ENCODE assay signal across 14 cellular contexts in genomic region chr2:105394951-105395611, GRCh38. TPM values are rescaled to one million over a fixed set of nuclear protein-coding genes. Genes with fewer than 3 reads are reported as not detected.
A peak's percentile ranks its signal among the peaks of the same experiment; 100 is the strongest.
DNase-seq lines count a peak whose midpoint lies in the region; ATAC-seq and TF ChIP-seq lines count a peak whose summit lies in the region.
"Had no signal": no experiment of that assay in that cellular context is flagged by ENCODE, and none has a peak within 500 bp of the region (broad histone marks: within the 10 kb centered on the region; RNA-seq: fewer than 3 reads in every experiment).

No MANE protein-coding gene starts in this region.

- in situ Hi-C loops in Panc1 (cut with HindIII; ENCODE audit: low pct_unique_long_range_greater_than_20kb, low sequenced_read_pairs), result no loop called here

- WGBS in smooth muscle cell (ENCODE audit: low lambda C conversion rate), result 81% methylated on average over 12 of the region's 12 CpGs

- no peak overlapping the region for H3K9ac ChIP-seq in smooth muscle cell (ENCODE audit: low read depth)
- H3K9ac ChIP-seq in MM.1S (ENCODE audit: low read length), result no peak overlapping the region

- H3K27me3 ChIP-seq in Panc1 (ENCODE audit: control insufficient read depth, insufficient read depth, low read length), result no peaks in the 10 kb centered on the region
- no peaks in the 10 kb centered on the region for H3K27me3 ChIP-seq in breast epithelium
- no peaks in the 10 kb centered on the region for H3K27me3 ChIP-seq in right atrium auricular region
- no peaks in the 10 kb centered on the region for H3K27me3 ChIP-seq in smooth muscle cell (ENCODE audit: low read depth)
- no peaks in the 10 kb centered on the region for H3K27me3 ChIP-seq in MM.1S (replicated peaks; ENCODE audit: insufficient read depth, low read length)
- peaks cover 21% of the 10 kb centered on the region for H3K27me3 ChIP-seq in GM23338 (ENCODE audit: insufficient read depth)

- H3K4me3 Mint-ChIP-seq in GM23338, result no peak overlapping the region
- H3K4me3 Mint-ChIP-seq: activated CD8-positive, alpha-beta memory T cell treated with anti-CD3 and anti-CD28 coated beads, Interleukin-2, amount 10 ng/mL, durations not matched to agents 7 days and 5 days; activated naive CD8-positive, alpha-beta T cell had no signal

- CTCF ChIA-PET in Panc1 (lab: Charles Lee), result interaction anchor here (1.5 kb wide), 1 partner anchor 124 kb away, joined by 4 read pairs; no protein-coding TSS in a partner anchor

- peaks cover 20% of the 10 kb centered on the region for H3K27me3 Mint-ChIP-seq in GM23338 (ENCODE audit: insufficient read depth, low read depth, poor library complexity)

- no peak for DNase-seq in Panc1 (ENCODE audit: low read depth, low spot score)
- DNase-seq in breast epithelium (ENCODE audit: low spot score in 2 of 2), result no peak
- peak; percentile 56 for DNase-seq in right atrium auricular region (ENCODE audit: low spot score)
- DNase-seq in smooth muscle cell (lab: John Stamatoyannopoulos, UW; ENCODE audit: unreplicated experiment), result no peak
- no peak for DNase-seq in MM.1S
- no peak for DNase-seq in NCI-H774 (lab: John Stamatoyannopoulos, UW)
- DNase-seq in GM23338 (ENCODE audit: low spot score), result no peak
- DNase-seq: activated CD8-positive, alpha-beta memory T cell treated with anti-CD3 and anti-CD28 coated beads, Interleukin-2, amount 10 ng/mL, durations not matched to agents 7 days and 5 days; KBM-7; NCI-H146; NCI-H524 treated with DMSO at 0.1 percent for 48 hours; RPMI8226 had no signal

- H3K4me1 ChIP-seq in Panc1 (ENCODE audit: control insufficient read depth, insufficient read depth, low read length), result peaks cover 75% of the 10 kb centered on the region
- peaks cover 3 to 8% of the 10 kb centered on the region in 2 donors for H3K4me1 ChIP-seq in breast epithelium
- peaks cover 0 to 33% of the 10 kb centered on the region in 2 donors for H3K4me1 ChIP-seq in right atrium auricular region
- H3K4me1 ChIP-seq in smooth muscle cell (ENCODE audit: low read depth), result peaks cover 18% of the 10 kb centered on the region
- peaks cover 3% of the 10 kb centered on the region; the same call in 1 of the 2 replicates for H3K4me1 ChIP-seq in MM.1S (ENCODE audit: low read length)
- peaks cover 5% of the 10 kb centered on the region; the same call in 1 of the 2 replicates for H3K4me1 ChIP-seq in GM23338 (ENCODE audit: insufficient read depth)

- H3K27ac Mint-ChIP-seq in GM23338, result no peak overlapping the region
- H3K27ac Mint-ChIP-seq: activated CD8-positive, alpha-beta memory T cell treated with anti-CD3 and anti-CD28 coated beads, Interleukin-2, amount 10 ng/mL, durations not matched to agents 7 days and 5 days; activated naive CD8-positive, alpha-beta T cell had no signal

- H3F3A ChIP-seq in smooth muscle cell (ENCODE audit: low read depth) (peaks cover 7% of the 10 kb centered on the region), MM.1S (ENCODE audit: insufficient read depth, low read length) (no peaks in the 10 kb centered on the region), GM23338 (replicated peaks; ENCODE audit: low read depth) (peaks cover 4% of the 10 kb centered on the region; the same call in 1 of the 2 replicates)

- TF ChIP-seq POLR2A in breast epithelium (IDR thresholded peaks at IDR 0.05), result no peak

- peaks cover 20% of the 10 kb centered on the region; the same call in 2 of the 3 replicates for H3K36me3 Mint-ChIP-seq in GM23338 (ENCODE audit: low read depth)
- H3K36me3 Mint-ChIP-seq: activated CD8-positive, alpha-beta memory T cell treated with anti-CD3 and anti-CD28 coated beads, Interleukin-2, amount 10 ng/mL, durations not matched to agents 7 days and 5 days; activated naive CD8-positive, alpha-beta T cell had no signal

- BruUV-seq in Panc1 (replicated peaks; lab: Mats Ljungman, UMichigan), result no TSS peak

- H4K20me1 ChIP-seq in smooth muscle cell (ENCODE audit: low read depth), result peaks cover 66% of the 10 kb centered on the region
- no peaks in the 10 kb centered on the region for H4K20me1 ChIP-seq in MM.1S (ENCODE audit: insufficient read depth, low read length)
- peaks cover 10% of the 10 kb centered on the region; the same call in 1 of the 2 replicates for H4K20me1 ChIP-seq in GM23338 (replicated peaks; ENCODE audit: insufficient read depth)

- H3K79me2 ChIP-seq in smooth muscle cell (ENCODE audit: low read depth), result peaks cover 80% of the 10 kb centered on the region
- H3K79me2 ChIP-seq in MM.1S (ENCODE audit: low read length), result no peaks in the 10 kb centered on the region
- peaks cover 78% of the 10 kb centered on the region for H3K79me2 ChIP-seq in GM23338 (replicated peaks; ENCODE audit: insufficient read depth)

- peak overlapping the region; percentile 97 for H3K4me2 ChIP-seq in smooth muscle cell
- H3K4me2 ChIP-seq in MM.1S (ENCODE audit: low read depth, low read length), result no peak overlapping the region
- H3K4me2 ChIP-seq in GM23338, result no peak overlapping the region

- H3K4me3 ChIP-seq in Panc1 (ENCODE audit: low read depth in 2 of 2, low read length in 2 of 2) (peak overlapping the region; percentile 86 to 90), breast epithelium (peak overlapping the region in 2 of 3 donors; percentile 75 to 91), right atrium auricular region (no peak overlapping the region), smooth muscle cell (no peak overlapping the region), MM.1S (ENCODE audit: low read length) (no peak overlapping the region), GM23338 (no peak overlapping the region)
- H3K4me3 ChIP-seq: thoracic aorta had no signal

- H2AFZ ChIP-seq in smooth muscle cell (ENCODE audit: low read depth) (no peak overlapping the region), MM.1S (ENCODE audit: low read length) (no peak overlapping the region), GM23338 (no peak overlapping the region)

- no peaks in the 10 kb centered on the region for H3K9me2 ChIP-seq in MM.1S (replicated peaks; ENCODE audit: insufficient read depth, low read length)
- H3K9me2 ChIP-seq in GM23338 (ENCODE audit: insufficient read depth), result no peaks in the 10 kb centered on the region

- peaks cover 21% of the 10 kb centered on the region for H3K36me3 ChIP-seq in Panc1 (ENCODE audit: control insufficient read depth, insufficient read depth, low read length)
- no peaks in the 10 kb centered on the region for H3K36me3 ChIP-seq in breast epithelium
- H3K36me3 ChIP-seq in right atrium auricular region, result no peaks in the 10 kb centered on the region
- H3K36me3 ChIP-seq in smooth muscle cell (ENCODE audit: low read depth), result no peaks in the 10 kb centered on the region
- H3K36me3 ChIP-seq in MM.1S (replicated peaks; ENCODE audit: insufficient read depth, low read length), result no peaks in the 10 kb centered on the region
- no peaks in the 10 kb centered on the region for H3K36me3 ChIP-seq in GM23338 (ENCODE audit: insufficient read depth)
- H3K36me3 ChIP-seq: thoracic aorta had no signal

- POLR2A ChIA-PET in Panc1 (lab: Charles Lee), result interaction anchor here (1.0 to 1.1 kb wide), 3 partner anchors 16 to 124 kb away, joined by 3 to 6 read pairs (median 4); no protein-coding TSS in a partner anchor

- no peak for TF ChIP-seq CTCF in Panc1 (IDR thresholded peaks at IDR 0.05)
- TF ChIP-seq CTCF in breast epithelium (IDR thresholded peaks at IDR 0.05), result no peak
- TF ChIP-seq CTCF in right atrium auricular region (IDR thresholded peaks at IDR 0.05), result no peak
- TF ChIP-seq CTCF in smooth muscle cell (IDR thresholded peaks at IDR 0.05; ENCODE audit: borderline replicate concordance, insufficient read depth, poor library complexity, severe bottlenecking), result no peak
- TF ChIP-seq CTCF in MM.1S (IDR thresholded peaks at IDR 0.05; ENCODE audit: low read length), result no peak
- no peak for TF ChIP-seq CTCF in GM23338 (conservative IDR thresholded peaks at IDR 0.05; ENCODE audit: low read depth in 2 of 2)

- peaks cover 16% of the 10 kb centered on the region for H3K4me1 Mint-ChIP-seq in GM23338

- peaks cover 6% of the 10 kb centered on the region; the same call in 2 of the 3 replicates for H3K9me3 Mint-ChIP-seq in GM23338

- H3K27ac ChIP-seq in Panc1 (ENCODE audit: low read length), result peak overlapping the region; percentile 100
- peak overlapping the region; percentile 25 to 85 for H3K27ac ChIP-seq in breast epithelium
- peak overlapping the region; percentile 1 to 8 for H3K27ac ChIP-seq in right atrium auricular region
- peak overlapping the region; percentile 97 for H3K27ac ChIP-seq in smooth muscle cell (ENCODE audit: low read depth)
- H3K27ac ChIP-seq in MM.1S (ENCODE audit: low read length), result no peak overlapping the region
- H3K27ac ChIP-seq in GM23338 (ENCODE audit: low read depth), result no peak overlapping the region
- H3K27ac ChIP-seq: thoracic aorta had no signal

- ATAC-seq in Panc1 (no peak), GM23338 (no peak)
- ATAC-seq: activated CD8-positive, alpha-beta memory T cell treated with anti-CD3 and anti-CD28 coated beads, Interleukin-2, amount 10 ng/mL, durations not matched to agents 7 days and 5 days had no signal

- intact Hi-C loops in Panc1 (cut with micrococcal nuclease; ENCODE audit: unreplicated experiment) (loop anchor here (5.0 kb wide), 1 partner anchor 127 kb away; no protein-coding TSS in a partner anchor), breast epithelium (cut with DNase I; ENCODE audit: low total_unique reads) (no loop called here)

- H3K9me3 ChIP-seq in Panc1 (ENCODE audit: control insufficient read depth, insufficient read depth, low read depth, low read length), result no peaks in the 10 kb centered on the region
- no peaks in the 10 kb centered on the region for H3K9me3 ChIP-seq in breast epithelium
- H3K9me3 ChIP-seq in right atrium auricular region, result no peaks in the 10 kb centered on the region
- H3K9me3 ChIP-seq in smooth muscle cell (replicated peaks; ENCODE audit: low read depth), result no peaks in the 10 kb centered on the region
- no peaks in the 10 kb centered on the region for H3K9me3 ChIP-seq in MM.1S (replicated peaks; ENCODE audit: insufficient read depth, low read length)
- H3K9me3 ChIP-seq: thoracic aorta had no signal

RNA-seq across cellular contexts. Expression of gene FHL2, which starts 3.8 kb away (rescaled TPM):
- 378 TPM for total RNA-seq in Panc1 (2021; ENCODE audit: unreplicated experiment)
- polyA plus RNA-seq in Panc1 (2012; ENCODE audit: insufficient read length), result 411 TPM
- total RNA-seq in breast epithelium, result 100 to 1,000 TPM in 1 of 3 donors, 10 to 100 TPM in 2; 20.0 to 128 (median 98.2) TPM
- 100 to 1,000 TPM; 141 to 356 TPM for total RNA-seq in right atrium auricular region
- total RNA-seq in smooth muscle cell, result 67.6 and 98.0 TPM in 2 replicates
- 64.1 and 82.8 TPM in 2 replicates for polyA plus RNA-seq in smooth muscle cell
- total RNA-seq in GM23338 (2014; rRNA removed; shearing (Covaris generic)), result 30.9 and 35.7 TPM in 2 replicates
- polyA plus RNA-seq in GM23338 (2016; fragmentation: Nextera tagmentation; extraction: Ambion mirVana), result 27.2 and 29.0 TPM in 2 replicates

RNA-seq across cellular contexts. Expression of gene C2orf49, which starts 57.7 kb away (rescaled TPM):
- 20.0 TPM for total RNA-seq in Panc1 (2021; ENCODE audit: unreplicated experiment)
- 24.3 TPM for polyA plus RNA-seq in Panc1 (2012; ENCODE audit: insufficient read length)
- total RNA-seq in breast epithelium, result 10 to 100 TPM; 20.0 to 31.6 (median 23.0) TPM
- total RNA-seq in right atrium auricular region, result 10 to 100 TPM; 15.5 to 18.0 TPM
- total RNA-seq in smooth muscle cell, result 23.2 and 37.7 TPM in 2 replicates
- polyA plus RNA-seq in smooth muscle cell, result 17.9 and 18.8 TPM in 2 replicates
- 19.6 and 26.0 TPM in 2 replicates for total RNA-seq in GM23338 (2014; rRNA removed; shearing (Covaris generic))
- polyA plus RNA-seq in GM23338 (2016; fragmentation: Nextera tagmentation; extraction: Ambion mirVana), result 33.8 and 34.7 TPM in 2 replicates

Comparison
In these comparisons a context has a peak if more than half of its experiments do, and no peak if none do; other contexts are left out.
1. H3K27ac ChIP-seq: peak in Panc1 (single experiment), breast epithelium (2 of 2), right atrium auricular region (2 of 2) and smooth muscle cell (single experiment); none in MM.1S (single experiment) and GM23338 (single experiment).
2. H3K4me3 ChIP-seq: peak in Panc1 (2 of 2) and breast epithelium (2 of 3); none in right atrium auricular region (0 of 2), smooth muscle cell (single experiment), MM.1S (single experiment) and GM23338 (single experiment).